17 cellular contexts compared by ENCODE assay signal in the genomic region with DNA sequence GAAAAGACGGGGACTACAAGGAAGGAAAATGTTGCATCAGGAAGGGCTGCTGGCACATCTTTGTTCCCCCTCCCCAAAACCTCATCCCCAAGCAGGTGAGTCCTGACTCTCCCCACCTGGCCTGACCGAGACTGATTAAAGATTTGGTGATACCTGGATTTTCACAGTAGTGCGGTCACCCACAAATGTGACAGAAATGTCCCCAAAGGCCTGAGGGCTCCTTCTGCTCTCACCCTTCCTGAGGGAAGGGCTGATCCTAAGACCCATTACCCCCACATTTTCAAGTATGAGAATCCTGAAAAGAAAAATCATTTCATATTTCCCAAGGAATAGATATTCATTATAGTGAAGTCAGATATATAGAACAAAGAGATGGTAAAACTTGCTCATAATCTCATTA. TPM values are rescaled to one million over a fixed set of nuclear protein-coding genes. Genes with fewer than 3 reads are reported as not detected.
DNase-seq lines count a peak whose midpoint lies in the region; ATAC-seq and TF ChIP-seq lines count a peak whose summit lies in the region.
"Had no signal": no experiment of that assay in that cellular context is flagged by ENCODE, and none has a peak within 500 bp of the region (broad histone marks: within the 10 kb centered on the region; RNA-seq: fewer than 3 reads in every experiment).

No MANE protein-coding gene starts in this region.

- no peak overlapping the region for H3K14ac ChIP-seq in H9 (ENCODE audit: insufficient read depth, low read length)

- no peak overlapping the region for H2BK20ac ChIP-seq in H9 (ENCODE audit: low read depth, low read length, poor library complexity, severe bottlenecking)

- H3K4me1 ChIP-seq in H9 (ENCODE audit: insufficient read depth, low read length) (no peaks in the 10 kb centered on the region), endodermal cell (ENCODE audit: control insufficient read depth, insufficient read depth, low read length) (no peaks in the 10 kb centered on the region)
- H3K4me1 ChIP-seq in effector memory CD4-positive, alpha-beta T cell (ENCODE audit: control insufficient read depth, insufficient read depth, low read length, poor library complexity, severe bottlenecking), result no peaks in the 10 kb centered on the region
- H3K4me1 ChIP-seq: Caco-2 had no signal

- no peak for ATAC-seq in stimulated activated effector memory CD8-positive, alpha-beta T cell treated with anti-CD3 and anti-CD28 coated beads, Interleukin-12 subunit alpha, Interleukin-12 subunit beta, amount 100 ng/mL, for 72 hours

- H3K79me1 ChIP-seq in H9 (ENCODE audit: insufficient read depth, low read depth, low read length, poor library complexity, severe bottlenecking), result no peaks in the 10 kb centered on the region

- H3K18ac ChIP-seq in H9 (ENCODE audit: insufficient read length, low read depth, low read length), result peak overlapping the region; percentile 37

- H3K56ac ChIP-seq in H9 (ENCODE audit: insufficient read length, low read depth, low read length), result no peak overlapping the region

- H2BK12ac ChIP-seq in H9 (ENCODE audit: insufficient read length, low read depth, low read length), result no peak overlapping the region

- no peak overlapping the region for H2BK5ac ChIP-seq in H9 (ENCODE audit: insufficient read length, low read length)

- no peaks in the 10 kb centered on the region for H3K79me2 ChIP-seq in H9 (ENCODE audit: insufficient read depth, low read length)

- H3K27ac ChIP-seq in H9 (ENCODE audit: insufficient read length, low read depth, low read length) (no peak overlapping the region), endodermal cell (ENCODE audit: low read depth, low read length) (no peak overlapping the region)
- H3K27ac ChIP-seq in effector memory CD4-positive, alpha-beta T cell (ENCODE audit: insufficient read depth, low read length, poor library complexity, severe bottlenecking), result no peak overlapping the region
- H3K27ac ChIP-seq: 22Rv1 had no signal

- no peak overlapping the region for H4K8ac ChIP-seq in H9 (replicated peaks; ENCODE audit: insufficient read length, low read depth, low read length)

- H3K27me3 Mint-ChIP-seq in H9 (ENCODE audit: low read depth) (peaks cover 27% of the 10 kb centered on the region), endodermal cell (ENCODE audit: insufficient read depth) (peaks cover 10% of the 10 kb centered on the region)

- no peak overlapping the region for H2AFZ ChIP-seq in H9 (ENCODE audit: low read length)

- H3K27ac Mint-ChIP-seq in H9 (no peak overlapping the region), endodermal cell (no peak overlapping the region)
- H3K27ac Mint-ChIP-seq in stimulated activated effector memory CD8-positive, alpha-beta T cell treated with anti-CD3 and anti-CD28 coated beads, Interleukin-12 subunit alpha, Interleukin-12 subunit beta, amount 100 ng/mL, for 72 hours, result peak overlapping the region; percentile 63
- H3K27ac Mint-ChIP-seq: CD14-positive monocyte, IgD-negative memory B cell had no signal

- H3K4me3 Mint-ChIP-seq in H9 (no peak overlapping the region), endodermal cell (no peak overlapping the region)
- H3K4me3 Mint-ChIP-seq in stimulated activated effector memory CD8-positive, alpha-beta T cell treated with anti-CD3 and anti-CD28 coated beads, Interleukin-12 subunit alpha, Interleukin-12 subunit beta, amount 100 ng/mL, for 72 hours, result peak overlapping the region; percentile 78
- H3K4me3 Mint-ChIP-seq: CD14-positive monocyte, IgD-negative memory B cell had no signal

- no peak overlapping the region for H4K5ac ChIP-seq in H9 (ENCODE audit: insufficient read length, low read depth, low read length)

- no peaks in the 10 kb centered on the region for H3K36me3 Mint-ChIP-seq in H9 (ENCODE audit: insufficient read depth in 1 of 3, low read depth in 3 of 3)
- no peaks in the 10 kb centered on the region for H3K36me3 Mint-ChIP-seq in endodermal cell (ENCODE audit: low read depth)
- H3K36me3 Mint-ChIP-seq in stimulated activated effector memory CD8-positive, alpha-beta T cell treated with anti-CD3 and anti-CD28 coated beads, Interleukin-12 subunit alpha, Interleukin-12 subunit beta, amount 100 ng/mL, for 72 hours, result peaks cover 21% of the 10 kb centered on the region
- H3K36me3 Mint-ChIP-seq: CD14-positive monocyte; CD8-positive, alpha-beta memory T cell; IgD-negative memory B cell had no signal

- no peak overlapping the region for H2BK15ac ChIP-seq in H9 (ENCODE audit: low read depth, low read length)

- H3K9ac ChIP-seq in H9 (ENCODE audit: extremely low read depth, insufficient read length, low read length) (no peak overlapping the region), endodermal cell (ENCODE audit: extremely low read depth, low read length, poor library complexity, severe bottlenecking) (no peak overlapping the region)

- TF ChIP-seq CTCF in H9 (conservative IDR thresholded peaks at IDR 0.05) (no peak), endodermal cell (conservative IDR thresholded peaks at IDR 0.05) (no peak)

- no peak overlapping the region for H3K4me2 ChIP-seq in H9 (ENCODE audit: insufficient read depth, insufficient read length, low read length)

- no peak overlapping the region for H3K23ac ChIP-seq in H9 (ENCODE audit: insufficient read length, low read depth, low read length)

- H3T11ph ChIP-seq in H9 (ENCODE audit: low read length), result no peak overlapping the region

- no peak overlapping the region for H3K4me3 ChIP-seq in endodermal cell (ENCODE audit: low read length)
- H3K4me3 ChIP-seq in effector memory CD4-positive, alpha-beta T cell (ENCODE audit: insufficient read depth, low read depth, low read length, poor library complexity, severe bottlenecking), result no peak overlapping the region

- H3K27me3 ChIP-seq in H9 (ENCODE audit: insufficient read depth, low read length), result no peaks in the 10 kb centered on the region
- no peaks in the 10 kb centered on the region for H3K27me3 ChIP-seq in endodermal cell (ENCODE audit: control insufficient read depth, insufficient read depth, low read length, poor library complexity, severe bottlenecking)
- no peaks in the 10 kb centered on the region for H3K27me3 ChIP-seq in effector memory CD4-positive, alpha-beta T cell (replicated peaks; ENCODE audit: control insufficient read depth, insufficient read depth, low read length, poor library complexity, severe bottlenecking)

- H3K9me3 Mint-ChIP-seq in H9 (no peaks in the 10 kb centered on the region), endodermal cell (no peaks in the 10 kb centered on the region)
- no peaks in the 10 kb centered on the region for H3K9me3 Mint-ChIP-seq in stimulated activated effector memory CD8-positive, alpha-beta T cell treated with anti-CD3 and anti-CD28 coated beads, Interleukin-12 subunit alpha, Interleukin-12 subunit beta, amount 100 ng/mL, for 72 hours
- H3K9me3 Mint-ChIP-seq: CD14-positive monocyte; CD8-positive, alpha-beta memory T cell; IgD-negative memory B cell had no signal

- H3K4me1 Mint-ChIP-seq in H9 (peaks cover 9 to 15% of the 10 kb centered on the region in 2 experiments), endodermal cell (peaks cover 4% of the 10 kb centered on the region)
- H3K4me1 Mint-ChIP-seq in stimulated activated effector memory CD8-positive, alpha-beta T cell treated with anti-CD3 and anti-CD28 coated beads, Interleukin-12 subunit alpha, Interleukin-12 subunit beta, amount 100 ng/mL, for 72 hours, result peaks cover 51% of the 10 kb centered on the region

- H2BK120ac ChIP-seq in H9 (ENCODE audit: low read depth, low read length, poor library complexity, severe bottlenecking), result no peak overlapping the region

- no peaks in the 10 kb centered on the region for H4K20me1 ChIP-seq in H9 (ENCODE audit: control insufficient read depth, insufficient read depth, insufficient read length)

- H3K9me3 ChIP-seq in H9 (ENCODE audit: control insufficient read depth, low read depth, low read length) (no peaks in the 10 kb centered on the region), endodermal cell (ENCODE audit: control insufficient read depth, low read length) (no peaks in the 10 kb centered on the region)
- no peaks in the 10 kb centered on the region for H3K9me3 ChIP-seq in effector memory CD4-positive, alpha-beta T cell (ENCODE audit: control insufficient read depth, low read length)
- H3K9me3 ChIP-seq: Caco-2 had no signal

- no peaks in the 10 kb centered on the region for H3K23me2 ChIP-seq in H9 (ENCODE audit: insufficient read length, low read depth, low read length, poor library complexity, severe bottlenecking)

- H4K91ac ChIP-seq in H9 (ENCODE audit: insufficient read length, low read depth, low read length), result no peak overlapping the region

- WGBS in H9 (ENCODE audit: extremely low coverage, insufficient read length, low lambda C conversion rate), result no CpG with 5 or more reads among the region's 3 CpGs
- 88 to 94% methylated on average over 2 to 3 of the region's 3 CpGs for WGBS in endodermal cell (ENCODE audit: insufficient coverage in 1 of 2, insufficient read length in 1 of 2), 2 experiments

- no peaks in the 10 kb centered on the region for H3K36me3 ChIP-seq in endodermal cell (ENCODE audit: control insufficient read depth, insufficient read depth, low read length)
- H3K36me3 ChIP-seq in effector memory CD4-positive, alpha-beta T cell (ENCODE audit: control insufficient read depth, insufficient read depth, low read length), result no peaks in the 10 kb centered on the region

- no peak overlapping the region for H2AK5ac ChIP-seq in H9 (ENCODE audit: insufficient read length, low read length)

- DNase-seq in NK-92 treated with Interleukin-12 subunit alpha and Interleukin-12 subunit beta, amount 100 ng/mL, for 24 hours (lab: John Stamatoyannopoulos, UW), result peak; percentile 11
- no peak for DNase-seq in NK-92 (lab: John Stamatoyannopoulos, UW; ENCODE audit: unreplicated experiment)
- DNase-seq in H9, result no peak
- DNase-seq in endodermal cell, result peak; percentile 45
- DNase-seq in stimulated activated effector memory CD8-positive, alpha-beta T cell treated with anti-CD3 and anti-CD28 coated beads, Interleukin-12 subunit alpha, Interleukin-12 subunit beta, amount 100 ng/mL, for 72 hours (ENCODE audit: low spot score in 2 of 2), result peak in 1 of 2 donors; percentile 44
- no peak for DNase-seq in NCI-H128 (lab: John Stamatoyannopoulos, UW; ENCODE audit: unreplicated experiment)
- DNase-seq in effector memory CD4-positive, alpha-beta T cell, result no peak
- DNase-seq: Caco-2; CD8-positive, alpha-beta memory T cell; DND-41; GDM1 had no signal

- H3K4ac ChIP-seq in H9 (ENCODE audit: low read depth, low read length), result no peak overlapping the region

RNA-seq across cellular contexts. Expression of gene TBC1D3B, which starts 28.8 kb away (rescaled TPM):
- total RNA-seq in H9 (2021) (5.5 and 8.8 TPM in 2 replicates), endodermal cell (10 to 100 TPM; 13.1 to 18.4 TPM)
- 2.9 TPM for polyA plus RNA-seq in endodermal cell (2013, experiment 1 of 2)
- 4.7 TPM for polyA plus RNA-seq in endodermal cell (2013, experiment 2 of 2)
- polyA plus RNA-seq: CD14-positive monocyte had no signal

RNA-seq across cellular contexts. Expression of gene CCL4, which starts 44.0 kb away (rescaled TPM):
- total RNA-seq in H9 (2021) (not detected in 2 replicates), endodermal cell (not detected)
- polyA plus RNA-seq in endodermal cell (2013, experiment 1 of 2), result not detected
- polyA plus RNA-seq in endodermal cell (2013, experiment 2 of 2), result not detected
- total RNA-seq: A673, Caco-2, HT-29 had no signal
- polyA plus RNA-seq: BJ had no signal

RNA-seq across cellular contexts. Expression of gene CCL3L1, which starts 49.0 kb away (rescaled TPM):
- total RNA-seq in H9 (2021) (0.29 TPM in 1 of 2 replicates, not detected in the other), endodermal cell (1 to 10 TPM in 1 of 2 donors, under 1 TPM in 1; 0.35 to 2.0 TPM)
- polyA plus RNA-seq in endodermal cell (2013, experiment 1 of 2), result not detected
- not detected for polyA plus RNA-seq in endodermal cell (2013, experiment 2 of 2)
- total RNA-seq: A673, Caco-2, HT-29 had no signal
- polyA plus RNA-seq: BJ had no signal

RNA-seq across cellular contexts. Expression of gene CCL3, which starts 57.7 kb away (rescaled TPM):
- not detected in 2 replicates for total RNA-seq in H9 (2021)
- total RNA-seq in endodermal cell, result not detected
- polyA plus RNA-seq in endodermal cell (2013, experiment 1 of 2), result not detected
- polyA plus RNA-seq in endodermal cell (2013, experiment 2 of 2), result not detected
- total RNA-seq: A673, Caco-2, HT-29 had no signal
- polyA plus RNA-seq: BJ had no signal

Comparison
In these comparisons a context has a peak if more than half of its experiments do, and no peak if none do; other contexts are left out.
1. DNase-seq: peak in NK-92 treated with Interleukin-12 subunit alpha and Interleukin-12 subunit beta, amount 100 ng/mL, for 24 hours (single experiment) and endodermal cell (single experiment); none in NK-92 (single experiment), H9 (single experiment), NCI-H128 (single experiment) and effector memory CD4-positive, alpha-beta T cell (0 of 3).